19 cellular contexts compared by ENCODE assay signal in the genomic region with DNA sequence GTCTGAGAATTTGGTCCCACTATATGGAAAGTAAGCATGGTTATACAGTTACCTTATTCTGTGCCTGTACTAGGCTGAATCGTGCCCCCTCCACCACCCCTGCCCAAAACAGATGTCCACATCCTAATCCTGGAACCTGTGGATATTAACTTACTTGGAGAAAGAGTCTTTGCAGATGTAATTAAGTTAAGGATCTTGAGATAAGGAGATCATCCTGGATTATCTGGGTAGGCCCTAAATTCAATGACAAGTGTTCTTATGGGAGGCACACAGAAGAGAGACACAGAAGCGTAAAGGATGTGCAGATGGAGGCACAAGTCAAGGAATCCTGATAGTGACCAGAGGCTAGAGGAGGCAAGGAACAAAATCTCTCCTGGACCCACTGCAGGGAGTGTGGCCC.
"Had no signal": no experiment of that assay in that cellular context is flagged by ENCODE, and none has a peak within 500 bp of the region (broad histone marks: within the 10 kb centered on the region; RNA-seq: fewer than 3 reads in every experiment).

No MANE protein-coding gene starts in this region.

- H3K4me1 Mint-ChIP-seq: nephron had no signal

- ATAC-seq: effector memory CD8-positive, alpha-beta T cell; left colon; left ventricle myocardium superior; pancreas; right cardiac atrium; upper lobe of right lung had no signal

- H3K9me3 ChIP-seq: pancreas, upper lobe of right lung, vagina had no signal

- H3K9me3 Mint-ChIP-seq: effector memory CD8-positive, alpha-beta T cell; nephron; stimulated activated naive CD8-positive, alpha-beta T cell treated with anti-CD3 and anti-CD28 coated beads, Interleukin-15, Interleukin-2, amounts not matched to agents 100 ng/mL and 50 ng/mL, for 24 hours had no signal

- H3K4me3 Mint-ChIP-seq: dendritic cell treated with granulocyte-macrophage colony-stimulating factor and Interleukin-4, amounts not matched to agents 40 ng/mL and 50 ng/mL, for 4 days; nephron; stimulated activated naive CD8-positive, alpha-beta T cell treated with anti-CD3 and anti-CD28 coated beads, Interleukin-15, Interleukin-2, amounts not matched to agents 100 ng/mL and 50 ng/mL, for 24 hours had no signal

- H3K27me3 Mint-ChIP-seq: dendritic cell treated with granulocyte-macrophage colony-stimulating factor and Interleukin-4, amounts not matched to agents 40 ng/mL and 50 ng/mL, for 4 days; effector memory CD8-positive, alpha-beta T cell; stimulated activated naive CD8-positive, alpha-beta T cell treated with anti-CD3 and anti-CD28 coated beads, Interleukin-15, Interleukin-2, amounts not matched to agents 100 ng/mL and 50 ng/mL, for 24 hours had no signal

- DNase-seq: effector memory CD8-positive, alpha-beta T cell; foreskin fibroblast; head of caudate nucleus; hippocampal formation; left colon; left ventricle myocardium superior; mesenchymal stem cell; midbrain; occipital lobe; pancreas; right cardiac atrium; stimulated activated CD4-positive, alpha-beta T cell treated with anti-CD3 and anti-CD28 coated beads, Interleukin-2, amount 100 ng/mL, for 48 hours; tibial artery; upper lobe of right lung had no signal

- H3K27ac Mint-ChIP-seq: dendritic cell treated with granulocyte-macrophage colony-stimulating factor and Interleukin-4, amounts not matched to agents 40 ng/mL and 50 ng/mL, for 4 days; nephron; progenitor cell of endocrine pancreas; stimulated activated naive CD8-positive, alpha-beta T cell treated with anti-CD3 and anti-CD28 coated beads, Interleukin-15, Interleukin-2, amounts not matched to agents 100 ng/mL and 50 ng/mL, for 24 hours had no signal
